In genomic region chr18:79068946-79069791, GRCh38 we compare ENCODE assay signal across 8 cellular contexts. TPM values are rescaled to one million over a fixed set of nuclear protein-coding genes. Genes with fewer than 3 reads are reported as not detected.
DNase-seq lines count a peak whose midpoint lies in the region; ATAC-seq and TF ChIP-seq lines count a peak whose summit lies in the region.

ATP9B (plus strand) TSS chr18:79069394; CDS start chr18:79069411, 17 bp downstream.

- peak in 2 of 3 donors; percentile 21 to 26 for TF ChIP-seq POLR2A in spleen (IDR thresholded peaks at IDR 0.05)

- peaks cover 11% of the 10 kb centered on the region for H3K4me1 Mint-ChIP-seq in WTC11
- peaks cover 52 to 63% of the 10 kb centered on the region in 2 donors for H3K4me1 Mint-ChIP-seq in immature natural killer cell

- WGBS in spleen, 5 donors = 0 to 1% (median 1%) methylated on average over 65 to 118 of the region's 118 CpGs

- H3K9me3 ChIP-seq in spleen = peaks cover 0 to 15% (median 0%) of the 10 kb centered on the region in 8 donors

- H3K36me3 ChIP-seq in spleen = peaks cover 0 to 11% (median 0%) of the 10 kb centered on the region in 6 donors

- H3K9me3 Mint-ChIP-seq in WTC11 = peaks cover 41% of the 10 kb centered on the region
- H3K9me3 Mint-ChIP-seq in immature natural killer cell = peaks cover 0 to 6% (median 4%) of the 10 kb centered on the region in 6 donors

- peak within 1 kb of the TSS; percentile 78 for H3K27ac Mint-ChIP-seq in WTC11
- peak within 1 kb of the TSS; percentile 90 to 100 (median 96) for H3K27ac Mint-ChIP-seq in immature natural killer cell

- intact Hi-C loops in spleen (cut with DNase I; ENCODE audit: low total_unique reads) = no loop called here

- H3K36me3 Mint-ChIP-seq in WTC11 = peaks cover 53% of the 10 kb centered on the region
- H3K36me3 Mint-ChIP-seq in immature natural killer cell = peaks cover 0 to 17% (median 14%) of the 10 kb centered on the region in 3 donors

- peak; percentile 36 for TF ChIP-seq CTCF in AG04449 (IDR thresholded peaks at IDR 0.05; ENCODE audit: insufficient read depth, low read length, missing control alignments)
- TF ChIP-seq CTCF in WTC11 (IDR thresholded peaks at IDR 0.05) = no peak
- TF ChIP-seq CTCF in cardiac fibroblast (IDR thresholded peaks at IDR 0.05; ENCODE audit: low read depth, low read length) = no peak
- TF ChIP-seq CTCF in spleen (IDR thresholded peaks at IDR 0.05 in 8 of 11, conservative IDR thresholded peaks at IDR 0.05 in 3 of 11) = peak in 8 of 11 experiments; percentile 20 to 68 (median 36)

- ATAC-seq in GM18868 (IDR thresholded peaks at IDR 0.05; ENCODE audit: unreplicated experiment) (peak; percentile 87), HG03108 (IDR thresholded peaks at IDR 0.05; ENCODE audit: unreplicated experiment) (peak; percentile 85), WTC11 (peak; percentile 92)

- peak within 1 kb of the TSS; percentile 87 for H3K4me3 Mint-ChIP-seq in WTC11
- peak within 1 kb of the TSS; percentile 90 to 95 (median 92) for H3K4me3 Mint-ChIP-seq in immature natural killer cell

- peak; percentile 75 for DNase-seq in AG04449 (ENCODE audit: low read depth, low spot score)
- DNase-seq in NCI-H226 = peak; percentile 77
- peak; percentile 98 for DNase-seq in WTC11 (ENCODE audit: low spot score)
- peak; percentile 98 to 99 for DNase-seq in cardiac fibroblast (ENCODE audit: low read depth in 2 of 2)
- DNase-seq in immature natural killer cell = peak; percentile 99 to 100 (median 100)
- peak; percentile 99 for DNase-seq in spleen

- H3K27me3 Mint-ChIP-seq in WTC11 (ENCODE audit: low read depth) (peaks cover 32% of the 10 kb centered on the region), immature natural killer cell (ENCODE audit: low read depth in 3 of 3) (peaks cover 8 to 43% (median 36%) of the 10 kb centered on the region in 3 donors)

- H3K4me1 ChIP-seq in spleen = peaks cover 11 to 44% (median 22%) of the 10 kb centered on the region in 6 donors

- POLR2A ChIA-PET in AG04449 (lab: Yijun Ruan, JAX) = no interaction called here
- POLR2A ChIA-PET in WTC11 (lab: Charles Lee) = no interaction called here

- H3K4me3 ChIP-seq in AG04449 (ENCODE audit: low read depth, low read length) (peak within 1 kb of the TSS; percentile 76), cardiac fibroblast (replicated peaks in 1 of 2; ENCODE audit: low read depth in 2 of 2, low read length in 2 of 2) (peak within 1 kb of the TSS; percentile 60 to 76), spleen (peak within 1 kb of the TSS; percentile 71 to 98 (median 88))

- CTCF ChIA-PET in AG04449 (lab: Yijun Ruan, JAX) = no interaction called here
- CTCF ChIA-PET in WTC11 (lab: Charles Lee) = no interaction called here

- H3K27me3 ChIP-seq in spleen (replicated peaks in 1 of 7) = no peaks in the 10 kb centered on the region

- peak within 1 kb of the TSS; percentile 93 to 98 (median 96) for H3K27ac ChIP-seq in spleen

TF ChIP-seq in WTC11, 78 proteins besides CTCF, POLR2A, EP300 and RAD21 (continues in another document):
- TF ChIP-seq ZNF396 (CRISPR knock-in tag; IDR thresholded peaks at IDR 0.05; ENCODE audit: borderline replicate concordance) = no peak
- peak; percentile 90 for TF ChIP-seq ZNF232 (CRISPR knock-in tag; IDR thresholded peaks at IDR 0.05)
- peak; percentile 83 for TF ChIP-seq SMAD4 (CRISPR knock-in tag; IDR thresholded peaks at IDR 0.05)
- peak; percentile 55; the same call in 1 of the 2 replicates for TF ChIP-seq KAT7 (CRISPR knock-in tag; IDR thresholded peaks at IDR 0.05; ENCODE audit: borderline replicate concordance)
- TF ChIP-seq ZNF416 (CRISPR knock-in tag; IDR thresholded peaks at IDR 0.05) = no peak
- TF ChIP-seq IRF1 (CRISPR knock-in tag; IDR thresholded peaks at IDR 0.05) = peak; percentile 97
- TF ChIP-seq ATF3 (CRISPR knock-in tag; conservative IDR thresholded peaks at IDR 0.05) = peak; percentile 90
- TF ChIP-seq HMGXB4 (CRISPR knock-in tag; IDR thresholded peaks at IDR 0.05) = peak; percentile 61; the same call in 1 of the 2 replicates
- no peak for TF ChIP-seq ZSCAN18 (CRISPR knock-in tag; IDR thresholded peaks at IDR 0.05)
- TF ChIP-seq ATF1 (CRISPR knock-in tag; IDR thresholded peaks at IDR 0.05) = peak; percentile 97
- TF ChIP-seq STAT6 (CRISPR knock-in tag; conservative IDR thresholded peaks at IDR 0.05; ENCODE audit: low read depth) = no peak
- peak; percentile 96; the same call in 1 of the 2 replicates for TF ChIP-seq ELF4 (CRISPR knock-in tag; IDR thresholded peaks at IDR 0.05; ENCODE audit: low read depth)
- TF ChIP-seq NFYB (CRISPR knock-in tag; conservative IDR thresholded peaks at IDR 0.05; ENCODE audit: low read depth) = peak; percentile 46
- no peak for TF ChIP-seq MXD4 (CRISPR knock-in tag; IDR thresholded peaks at IDR 0.05; ENCODE audit: borderline replicate concordance)
- TF ChIP-seq EMX1 (CRISPR knock-in tag; IDR thresholded peaks at IDR 0.05) = no peak
- TF ChIP-seq NR2C2 (CRISPR knock-in tag; IDR thresholded peaks at IDR 0.05) = peak; percentile 72; the same call in 1 of the 2 replicates
- no peak; the same call in 1 of the 2 replicates for TF ChIP-seq CBFB (CRISPR knock-in tag; IDR thresholded peaks at IDR 0.05; ENCODE audit: low read depth)
- TF ChIP-seq USF2 (CRISPR knock-in tag; IDR thresholded peaks at IDR 0.05) = peak; percentile 84

RNA-seq across cellular contexts. Expression of gene ATP9B, which starts in this region (rescaled TPM):
- total RNA-seq in WTC11 (2021) (17.7 to 19.0 TPM (median 18.6 TPM) in 3 replicates), spleen (10 to 100 TPM; 40.6 to 58.4 (median 50.5) TPM)
- polyA plus RNA-seq in immature natural killer cell (10 to 100 TPM; 11.4 to 16.9 (median 11.5) TPM), spleen (10 to 100 TPM in 1 of 3 donors, 1 to 10 TPM in 2; 7.5 to 11.0 (median 8.1) TPM)

Comparison
In these comparisons a context has a peak if more than half of its experiments do, and no peak if none do; other contexts are left out.
1. Peak in every context shown above with its lines: DNase-seq, ATAC-seq, H3K4me3 ChIP-seq and H3K27ac ChIP-seq.
2. CTCF ChIP-seq: peak in AG04449 (single experiment) and spleen (8 of 11); none in WTC11 (single experiment) and cardiac fibroblast (single experiment).